In the genomic region with DNA sequence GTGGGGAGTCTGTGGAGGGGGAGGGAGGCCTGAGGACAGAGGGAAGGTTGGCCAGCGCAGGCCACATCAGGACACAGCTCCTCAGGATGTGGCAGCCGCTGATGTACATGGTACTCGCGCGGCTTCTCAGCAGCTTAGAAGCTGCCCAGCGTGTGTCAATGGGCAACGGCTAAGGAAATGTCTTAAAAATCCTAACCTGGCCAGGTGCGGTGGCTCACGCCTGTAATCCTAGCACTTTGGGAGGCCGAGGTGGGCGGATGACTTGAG, we compare ENCODE assay signal across 21 cellular contexts.
"Had no signal": no experiment of that assay in that cellular context is flagged by ENCODE, and none has a peak within 500 bp of the region (broad histone marks: within the 10 kb centered on the region; RNA-seq: fewer than 3 reads in every experiment).

No MANE protein-coding gene starts in this region.

- H3K27ac ChIP-seq: left ventricle myocardium inferior, ovary, tibial nerve had no signal

- H3K36me3 Mint-ChIP-seq: activated CD8-positive, alpha-beta memory T cell treated with anti-CD3 and anti-CD28 coated beads, Interleukin-2, amount 10 ng/mL, durations not matched to agents 7 days and 5 days had no signal

- H3K4me1 Mint-ChIP-seq: activated B cell treated with CpG ODN at 0.5 μM for 24 hours; activated CD8-positive, alpha-beta memory T cell treated with anti-CD3 and anti-CD28 coated beads, Interleukin-2, amount 10 ng/mL, durations not matched to agents 7 days and 5 days; stimulated activated memory B cell treated with anti-CD40 and anti-IgM and Interleukin-4, amounts not matched to agents 10 μg/mL and 1 μg/mL and 100 μg/mL, for 72 hours had no signal

- H3K27me3 Mint-ChIP-seq: activated B cell treated with CpG ODN at 0.5 μM for 24 hours; activated CD4-positive, alpha-beta T cell treated with anti-CD3 and anti-CD28 coated beads for 36 hours; activated CD8-positive, alpha-beta memory T cell treated with anti-CD3 and anti-CD28 coated beads, Interleukin-2, amount 10 ng/mL, durations not matched to agents 7 days and 5 days; progenitor cell of endocrine pancreas; stimulated activated naive CD8-positive, alpha-beta T cell treated with anti-CD3 and anti-CD28 coated beads, Interleukin-15, amount 100 ng/mL, for 72 hours had no signal

- H3K27me3 ChIP-seq: ovary had no signal

- ATAC-seq: activated CD4-positive, alpha-beta T cell treated with anti-CD3 and anti-CD28 coated beads for 36 hours; activated CD8-positive, alpha-beta memory T cell treated with anti-CD3 and anti-CD28 coated beads, Interleukin-2, amount 10 ng/mL, durations not matched to agents 7 days and 5 days; activated CD8-positive, alpha-beta T cell treated with anti-CD3 and anti-CD28 coated beads, Interleukin-2, amount 10 ng/mL, durations not matched to agents 7 days and 5 days; stimulated activated memory B cell treated with anti-CD40 and anti-IgM and Interleukin-4, amounts not matched to agents 10 μg/mL and 1 μg/mL and 100 μg/mL, for 72 hours; stimulated activated naive CD8-positive, alpha-beta T cell treated with anti-CD3 and anti-CD28 coated beads, Interleukin-15, amount 100 ng/mL, for 72 hours had no signal

- H3K27ac Mint-ChIP-seq: activated B cell treated with CpG ODN at 0.5 μM for 24 hours; activated CD4-positive, alpha-beta T cell treated with anti-CD3 and anti-CD28 coated beads for 36 hours; activated CD8-positive, alpha-beta memory T cell treated with anti-CD3 and anti-CD28 coated beads, Interleukin-2, amount 10 ng/mL, durations not matched to agents 7 days and 5 days; activated CD8-positive, alpha-beta T cell treated with anti-CD3 and anti-CD28 coated beads, Interleukin-2, amount 10 ng/mL, durations not matched to agents 7 days and 5 days; progenitor cell of endocrine pancreas; stimulated activated memory B cell treated with anti-CD40 and anti-IgM and Interleukin-4, amounts not matched to agents 10 μg/mL and 1 μg/mL and 100 μg/mL, for 72 hours; stimulated activated naive CD8-positive, alpha-beta T cell treated with anti-CD3 and anti-CD28 coated beads, Interleukin-15, amount 100 ng/mL, for 72 hours had no signal

- H3K4me3 Mint-ChIP-seq: activated B cell treated with CpG ODN at 0.5 μM for 24 hours; activated CD4-positive, alpha-beta T cell treated with anti-CD3 and anti-CD28 coated beads for 36 hours; activated CD8-positive, alpha-beta memory T cell treated with anti-CD3 and anti-CD28 coated beads, Interleukin-2, amount 10 ng/mL, durations not matched to agents 7 days and 5 days; activated CD8-positive, alpha-beta T cell treated with anti-CD3 and anti-CD28 coated beads, Interleukin-2, amount 10 ng/mL, durations not matched to agents 7 days and 5 days; nephron; stimulated activated memory B cell treated with anti-CD40 and anti-IgM and Interleukin-4, amounts not matched to agents 10 μg/mL and 1 μg/mL and 100 μg/mL, for 72 hours; stimulated activated naive CD8-positive, alpha-beta T cell treated with anti-CD3 and anti-CD28 coated beads, Interleukin-15, amount 100 ng/mL, for 72 hours had no signal

- DNase-seq: activated B cell treated with CpG ODN at 0.5 μM for 24 hours; activated CD4-positive, alpha-beta T cell treated with anti-CD3 and anti-CD28 coated beads for 36 hours; activated CD8-positive, alpha-beta memory T cell treated with anti-CD3 and anti-CD28 coated beads, Interleukin-2, amount 10 ng/mL, durations not matched to agents 7 days and 5 days; activated CD8-positive, alpha-beta T cell treated with anti-CD3 and anti-CD28 coated beads, Interleukin-2, amount 10 ng/mL, durations not matched to agents 7 days and 5 days; activated naive CD4-positive, alpha-beta T cell treated with Interleukin-2 at 50 U/mL for 16 hours; activated T-cell treated with anti-CD3 and anti-CD28 coated beads, Interleukin-2, amount 50 U/mL, for 48 hours; amniotic stem cell; central memory CD4-positive, alpha-beta T cell; effector CD8-positive, alpha-beta T cell; left ventricle myocardium inferior; ovary; retina; stimulated activated CD4-positive, alpha-beta T cell treated with anti-CD3 and anti-CD28 coated beads, Interleukin-1b, Interleukin-23, amount 100 ng/mL, for 48 hours; stimulated activated CD4-positive, alpha-beta T cell treated with anti-CD3 and anti-CD28 coated beads, Interleukin-4, amount 100 ng/mL, for 4 hours; stimulated activated CD8-positive, alpha-beta memory T cell treated with anti-CD3 and anti-CD28 coated beads, Interleukin-4, amount 100 ng/mL, for 48 hours; stimulated activated naive CD8-positive, alpha-beta T cell treated with anti-CD3 and anti-CD28 coated beads, Interleukin-15, amount 100 ng/mL, for 72 hours; T-helper 2 cell had no signal

- H3K9me3 Mint-ChIP-seq: activated B cell treated with CpG ODN at 0.5 μM for 24 hours; nephron; stimulated activated memory B cell treated with anti-CD40 and anti-IgM and Interleukin-4, amounts not matched to agents 10 μg/mL and 1 μg/mL and 100 μg/mL, for 72 hours; stimulated activated naive CD8-positive, alpha-beta T cell treated with anti-CD3 and anti-CD28 coated beads, Interleukin-15, amount 100 ng/mL, for 72 hours had no signal
